In genomic region chr1:164337885-164338284, GRCh38 we compare ENCODE assay signal across 19 cellular contexts.
DNase-seq lines count a peak whose midpoint lies in the region; ATAC-seq, FAIRE-seq and TF ChIP-seq lines count a peak whose summit lies in the region.
"Had no signal": no experiment of that assay in that cellular context is flagged by ENCODE, and none has a peak within 500 bp of the region (broad histone marks: within the 10 kb centered on the region; RNA-seq: fewer than 3 reads in every experiment).

No MANE protein-coding gene starts in this region.

- FAIRE-seq in HepG2 (lab: Jason Lieb, UNC), result no peak

- H3K4me2 ChIP-seq in HepG2 (ENCODE audit: low read depth, low read length), result no peak overlapping the region
- no peak overlapping the region for H3K4me2 ChIP-seq in PC-3 (ENCODE audit: low read length)
- H3K4me2 ChIP-seq: GM23338 had no signal

- no peak overlapping the region for H3K4me3 ChIP-seq in HepG2 (replicated peaks in 1 of 3; ENCODE audit: insufficient read depth in 1 of 3, low read depth in 2 of 3, low read length in 3 of 3)
- H3K4me3 ChIP-seq in right lobe of liver, result no peak overlapping the region
- no peak overlapping the region for H3K4me3 ChIP-seq in PC-3 (ENCODE audit: low read length)
- H3K4me3 ChIP-seq in prostate gland, result no peak overlapping the region
- H3K4me3 ChIP-seq: GM23338, SK-N-MC had no signal

- no peak for TF ChIP-seq RAD21 in HepG2 (CRISPR knock-in tag; IDR thresholded peaks at IDR 0.05)

- POLR2A ChIA-PET in HepG2 (lab: Yijun Ruan, JAX), result no interaction called here
- POLR2A ChIA-PET in PC-3 (lab: Charles Lee; ENCODE audit: unreplicated experiment), result no interaction called here

- H4K20me1 ChIP-seq in HepG2 (ENCODE audit: insufficient read depth, low read length) (no peaks in the 10 kb centered on the region), PC-3 (ENCODE audit: low read length) (no peaks in the 10 kb centered on the region)

- TF ChIP-seq CTCF in HepG2 (CRISPR knock-in tag; IDR thresholded peaks at IDR 0.05) (no peak), right lobe of liver (IDR thresholded peaks at IDR 0.05) (no peak), PC-3 (conservative IDR thresholded peaks at IDR 0.05; ENCODE audit: low read depth, low read length) (no peak), prostate gland (IDR thresholded peaks at IDR 0.05) (no peak)

- BruUV-seq in HepG2 (replicated peaks; lab: Mats Ljungman, UMichigan) (no TSS peak), PC-3 (replicated peaks; lab: Mats Ljungman, UMichigan) (no TSS peak)

- TF ChIP-seq EP300 in HepG2 (IDR thresholded peaks at IDR 0.05; ENCODE audit: low read depth in 2 of 2, low read length in 2 of 2) (no peak), HepG2 (CRISPR knock-in tag; IDR thresholded peaks at IDR 0.05; ENCODE audit: borderline replicate concordance) (no peak)

- intact Hi-C loops in HepG2 (cut with micrococcal nuclease; ENCODE audit: unreplicated experiment) (no loop called here), right lobe of liver (cut with DNase I) (no loop called here), PC-3 (cut with micrococcal nuclease) (no loop called here), prostate gland (cut with DNase I) (no loop called here)

- H3K9ac ChIP-seq in HepG2 (ENCODE audit: insufficient read depth, low read depth, low read length) (no peak overlapping the region), PC-3 (ENCODE audit: low read length) (no peak overlapping the region)

- H3K9me3 ChIP-seq in HepG2 (ENCODE audit: low read length), result peaks cover 94% of the 10 kb centered on the region
- no peaks in the 10 kb centered on the region for H3K9me3 ChIP-seq in right lobe of liver
- H3K9me3 ChIP-seq in PC-3 (ENCODE audit: low read length), result peaks cover 6% of the 10 kb centered on the region; the same call in 1 of the 2 replicates
- H3K9me3 ChIP-seq in prostate gland, result no peaks in the 10 kb centered on the region

- H3K9me2 ChIP-seq in PC-3 (replicated peaks; ENCODE audit: low read length), result no peaks in the 10 kb centered on the region

- TF ChIP-seq POLR2A in HepG2 (IDR thresholded peaks at IDR 0.05; ENCODE audit: insufficient read depth in 1 of 2, low read depth in 2 of 2, low read length in 2 of 2), result no peak
- no peak for TF ChIP-seq POLR2A in right lobe of liver (IDR thresholded peaks at IDR 0.05)
- no peak for TF ChIP-seq POLR2A in prostate gland (IDR thresholded peaks at IDR 0.05)

- CTCF ChIA-PET in HepG2 (lab: Yijun Ruan, JAX; ENCODE audit: low intra/inter-chr PET ratio, low total read pairs), result no interaction called here
- CTCF ChIA-PET in PC-3 (lab: Charles Lee), result no interaction called here

- in situ Hi-C loops in HepG2 (cut with HindIII; ENCODE audit: extremely low pct_ligation_motif_present, low pct_unique_long_range_greater_than_20kb), result no loop called here

- no peaks in the 10 kb centered on the region for H3F3A ChIP-seq in PC-3 (ENCODE audit: low read length, unreplicated experiment)

- H3K79me2 ChIP-seq in HepG2 (ENCODE audit: insufficient read depth, low read length) (no peaks in the 10 kb centered on the region), PC-3 (ENCODE audit: low read length) (no peaks in the 10 kb centered on the region)

- 38% methylated on average over 1 of the region's 1 CpG for WGBS in HepG2 (ENCODE audit: low lambda C conversion rate)
- WGBS in right lobe of liver (ENCODE audit: insufficient coverage, low coverage, low lambda C conversion rate, missing lambda C conversion rate), result 83% methylated on average over 1 of the region's 1 CpG
- WGBS in prostate gland, result 96% methylated on average over 1 of the region's 1 CpG

- ATAC-seq in HepG2 (no peak), right lobe of liver (no peak), PC-3 (no peak), HG02623 (IDR thresholded peaks at IDR 0.05; ENCODE audit: unreplicated experiment) (no peak)
- ATAC-seq: GM23338, Panc1, Right ventricle myocardium inferior had no signal

- DNase-seq in HepG2 (ENCODE audit: low spot score) (peak; percentile 3), right lobe of liver (no peak), PC-3 (peak; percentile 40), kidney tubule cell (ENCODE audit: low spot score) (peak; percentile 68), NCI-H1436 (lab: John Stamatoyannopoulos, UW) (no peak), GOT3 (lab: John Stamatoyannopoulos, UW) (no peak), prostate gland (ENCODE audit: low spot score) (no peak)
- DNase-seq: Calu3, DMS79 treated with DMSO at 0.1 percent for 48 hours, Kasumi-1, NCI-H1417 treated with DMSO at 0.1 percent for 48 hours, NCI-H2081 treated with DMSO at 0.1 percent for 48 hours, NCI-H226, NCI-H526 had no signal

- H3K36me3 ChIP-seq in HepG2 (replicated peaks in 1 of 2; ENCODE audit: control insufficient read depth in 1 of 2, insufficient read depth in 2 of 2, low read length in 2 of 2) (no peaks in the 10 kb centered on the region), right lobe of liver (no peaks in the 10 kb centered on the region), PC-3 (ENCODE audit: low read depth, low read length) (no peaks in the 10 kb centered on the region), prostate gland (no peaks in the 10 kb centered on the region)

- no peak overlapping the region for H3K27ac ChIP-seq in HepG2 (ENCODE audit: extremely low read length, insufficient read depth, low read length)
- H3K27ac ChIP-seq in right lobe of liver, result no peak overlapping the region
- no peak overlapping the region for H3K27ac ChIP-seq in PC-3 (ENCODE audit: low read length)
- H3K27ac ChIP-seq in prostate gland, result no peak overlapping the region
- H3K27ac ChIP-seq: SK-N-MC had no signal

- H3K4me1 ChIP-seq in HepG2 (ENCODE audit: insufficient read depth, low read length), result no peaks in the 10 kb centered on the region
- H3K4me1 ChIP-seq in right lobe of liver, result no peaks in the 10 kb centered on the region
- H3K4me1 ChIP-seq in PC-3 (ENCODE audit: insufficient read depth, low read length), result no peaks in the 10 kb centered on the region
- no peaks in the 10 kb centered on the region for H3K4me1 ChIP-seq in prostate gland (replicated peaks)

- H2AFZ ChIP-seq in HepG2 (ENCODE audit: low read length) (no peak overlapping the region), PC-3 (ENCODE audit: low read length) (no peak overlapping the region)
- H2AFZ ChIP-seq: GM23338 had no signal

- no peaks in the 10 kb centered on the region for H3K27me3 ChIP-seq in HepG2 (ENCODE audit: control insufficient read depth in 1 of 2, insufficient read depth in 2 of 2, low read length in 2 of 2)
- H3K27me3 ChIP-seq in right lobe of liver, result no peaks in the 10 kb centered on the region
- H3K27me3 ChIP-seq in PC-3 (ENCODE audit: low read length), result no peaks in the 10 kb centered on the region
- H3K27me3 ChIP-seq in prostate gland (replicated peaks; ENCODE audit: insufficient read depth), result no peaks in the 10 kb centered on the region

TF ChIP-seq in HepG2, 621 proteins besides CTCF, POLR2A, EP300 and RAD21:
- no peak for TF ChIP-seq ZBTB7A (CRISPR knock-in tag; IDR thresholded peaks at IDR 0.05)
- TF ChIP-seq GABPB1 (CRISPR knock-in tag; IDR thresholded peaks at IDR 0.05), result no peak
- TF ChIP-seq, protein P1, sequence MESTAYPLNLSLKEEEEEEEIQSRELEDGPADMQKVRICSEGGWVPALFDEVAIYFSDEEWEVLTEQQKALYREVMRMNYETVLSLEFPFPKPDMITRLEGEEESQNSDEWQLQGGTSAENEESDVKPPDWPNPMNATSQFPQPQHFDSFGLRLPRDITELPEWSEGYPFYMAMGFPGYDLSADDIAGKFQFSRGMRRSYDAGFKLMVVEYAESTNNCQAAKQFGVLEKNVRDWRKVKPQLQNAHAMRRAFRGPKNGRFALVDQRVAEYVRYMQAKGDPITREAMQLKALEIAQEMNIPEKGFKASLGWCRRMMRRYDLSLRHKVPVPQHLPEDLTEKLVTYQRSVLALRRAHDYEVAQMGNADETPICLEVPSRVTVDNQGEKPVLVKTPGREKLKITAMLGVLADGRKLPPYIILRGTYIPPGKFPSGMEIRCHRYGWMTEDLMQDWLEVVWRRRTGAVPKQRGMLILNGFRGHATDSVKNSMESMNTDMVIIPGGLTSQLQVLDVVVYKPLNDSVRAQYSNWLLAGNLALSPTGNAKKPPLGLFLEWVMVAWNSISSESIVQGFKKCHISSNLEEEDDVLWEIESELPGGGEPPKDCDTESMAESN (CRISPR knock-in tag; conservative IDR thresholded peaks at IDR 0.05), result no peak
- peak; percentile 63 for TF ChIP-seq FOSL2 (CRISPR knock-in tag; IDR thresholded peaks at IDR 0.05)
- TF ChIP-seq ZNF276 (CRISPR knock-in tag; IDR thresholded peaks at IDR 0.05; ENCODE audit: low read depth), result no peak
- no peak for TF ChIP-seq ZNF496 (CRISPR knock-in tag; IDR thresholded peaks at IDR 0.05; ENCODE audit: insufficient replicate concordance)

Comparison
In these comparisons a context has a peak if more than half of its experiments do, and no peak if none do; other contexts are left out.
1. DNase-seq: peak in HepG2 (single experiment), PC-3 (single experiment) and kidney tubule cell (single experiment); none in right lobe of liver (0 of 3), NCI-H1436 (single experiment), GOT3 (single experiment) and prostate gland (single experiment).